8 cellular contexts compared by ENCODE assay signal in the genomic region with DNA sequence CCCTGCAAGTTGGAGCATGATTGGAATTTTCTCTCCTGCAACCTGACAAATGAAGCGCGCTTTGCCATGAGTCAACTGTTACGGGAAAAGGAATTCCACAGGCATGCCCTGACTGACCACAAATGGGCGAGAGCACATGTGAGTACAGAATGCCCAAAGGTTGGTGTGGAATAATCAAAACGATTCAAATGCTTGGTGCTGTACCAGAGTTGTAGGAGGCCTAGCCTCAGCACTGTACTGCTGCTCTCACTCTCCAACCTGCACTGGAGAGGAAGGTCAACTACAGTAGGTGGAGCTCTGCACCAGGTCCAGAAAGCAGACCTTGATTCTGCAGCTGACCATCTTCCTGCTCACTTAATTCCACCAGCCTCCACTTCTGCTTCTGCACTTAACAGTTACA.
A peak's percentile ranks its signal among the peaks of the same experiment; 100 is the strongest.
DNase-seq lines count a peak whose midpoint lies in the region; ATAC-seq and TF ChIP-seq lines count a peak whose summit lies in the region.
"Had no signal": no experiment of that assay in that cellular context is flagged by ENCODE, and none has a peak within 500 bp of the region (broad histone marks: within the 10 kb centered on the region; RNA-seq: fewer than 3 reads in every experiment).

No MANE protein-coding gene starts in this region.

- H3K27ac ChIP-seq in heart right ventricle (peak overlapping the region in 2 of 10 donors; percentile 3 to 51), substantia nigra (ENCODE audit: low read depth, low read length, poor library complexity, severe bottlenecking) (no peak overlapping the region)
- H3K27ac ChIP-seq: adrenal gland had no signal

- intact Hi-C loops in heart right ventricle (cut with DNase I), result loop anchor here (1.0 to 10.0 kb wide), 16 partner anchors 105 to 595 kb away; a partner anchor contains a TSS

- ATAC-seq in heart right ventricle, result peak; percentile 78 to 94 (median 88)

- no peak overlapping the region for H3K4me3 ChIP-seq in heart right ventricle
- H3K4me3 ChIP-seq: adrenal gland had no signal

- H3K27me3 ChIP-seq in heart right ventricle, result no peaks in the 10 kb centered on the region
- H3K27me3 ChIP-seq: adrenal gland had no signal

- peak in 8 of 9 donors; percentile 40 to 69 (median 54) for TF ChIP-seq CTCF in heart right ventricle (IDR thresholded peaks at IDR 0.05)

- peaks cover 0 to 32% (median 11%) of the 10 kb centered on the region in 9 donors for H3K4me1 ChIP-seq in heart right ventricle
- H3K4me1 ChIP-seq: adrenal gland had no signal

- peak; percentile 87 for DNase-seq in HK-2 (ENCODE audit: unreplicated experiment)
- peak; percentile 34 for DNase-seq in T1000 (lab: John Stamatoyannopoulos, UW)
- peak in 1 of 2 donors; percentile 36 for DNase-seq in heart right ventricle
- peak; percentile 24 for DNase-seq in stromal cell of bone marrow (ENCODE audit: low read depth)
- no peak for DNase-seq in substantia nigra (lab: John Stamatoyannopoulos, UW)
- DNase-seq in COLO829 (ENCODE audit: low spot score), result no peak
- no peak for DNase-seq in NK-92 (lab: John Stamatoyannopoulos, UW; ENCODE audit: unreplicated experiment)

- H3K36me3 ChIP-seq in heart right ventricle, result no peaks in the 10 kb centered on the region
- H3K36me3 ChIP-seq: adrenal gland had no signal

- no peaks in the 10 kb centered on the region for H3K9me3 ChIP-seq in heart right ventricle
- H3K9me3 ChIP-seq: adrenal gland had no signal

- WGBS in heart right ventricle, 2 donors, result 82 to 83% methylated on average over 5 of the region's 5 CpGs

Comparison
In these comparisons a context has a peak if more than half of its experiments do, and no peak if none do; other contexts are left out.
1. DNase-seq: peak in HK-2 (single experiment), T1000 (single experiment) and stromal cell of bone marrow (single experiment); none in substantia nigra (0 of 49), COLO829 (single experiment) and NK-92 (single experiment).